In the genomic region with DNA sequence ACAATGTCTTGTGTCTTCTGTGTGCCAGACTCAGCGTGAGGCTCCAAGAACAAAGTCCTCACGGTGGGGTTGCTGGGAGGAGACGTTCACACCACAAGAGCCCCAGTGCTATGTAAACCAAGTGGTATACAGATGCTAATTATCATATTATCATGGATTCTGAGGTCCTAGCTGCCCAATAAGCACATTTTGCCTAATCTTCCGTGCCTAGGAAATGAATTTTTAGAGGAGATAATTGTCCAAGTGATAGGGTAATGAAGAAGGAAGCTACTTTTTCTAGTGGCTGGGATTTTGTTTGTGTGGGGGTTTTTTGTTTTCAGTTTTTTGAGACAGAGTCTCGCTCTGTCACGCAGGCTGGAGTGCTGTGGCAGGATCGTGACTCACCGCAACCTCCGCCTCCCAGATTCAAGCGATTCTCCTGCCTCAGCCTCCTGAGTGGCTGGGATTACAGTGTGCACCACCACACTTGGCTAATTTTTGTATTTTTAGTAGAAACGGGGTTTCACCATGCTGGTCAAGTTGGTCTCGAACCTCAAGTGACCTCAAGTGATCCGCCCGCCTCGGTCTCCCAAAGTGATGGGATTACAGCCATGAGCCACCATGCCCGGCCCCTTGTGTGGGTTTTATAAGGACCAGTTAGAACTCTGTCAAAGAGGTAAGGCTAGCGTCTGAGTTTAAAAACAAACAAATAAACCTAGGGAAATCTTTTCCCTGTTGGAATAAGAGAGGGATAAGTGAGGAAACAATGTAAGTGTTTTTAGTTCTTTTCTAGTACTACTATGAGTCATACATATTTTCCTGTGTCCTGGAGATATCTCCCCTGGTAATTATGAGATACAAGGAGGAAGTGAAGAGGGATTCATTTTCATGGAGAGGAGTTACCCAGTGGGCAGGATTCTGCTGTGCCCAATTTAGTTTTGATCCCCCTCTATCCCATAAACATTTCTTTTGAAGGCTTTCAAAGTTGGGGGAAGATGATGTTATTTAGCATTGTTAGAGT, we compare ENCODE assay signal across 12 cellular contexts. TPM values are rescaled to one million over a fixed set of nuclear protein-coding genes. Genes with fewer than 3 reads are reported as not detected.
DNase-seq lines count a peak whose midpoint lies in the region; ATAC-seq, FAIRE-seq and TF ChIP-seq lines count a peak whose summit lies in the region.
"Had no signal": no experiment of that assay in that cellular context is flagged by ENCODE, and none has a peak within 500 bp of the region (broad histone marks: within the 10 kb centered on the region; RNA-seq: fewer than 3 reads in every experiment).

No MANE protein-coding gene starts in this region.

- no peaks in the 10 kb centered on the region for H3K36me3 Mint-ChIP-seq in osteocyte (ENCODE audit: unreplicated experiment)

- no peaks in the 10 kb centered on the region for H3K9me3 Mint-ChIP-seq in osteocyte (ENCODE audit: unreplicated experiment)

- H3K9me3 ChIP-seq in HAP-1 = no peaks in the 10 kb centered on the region
- H3K9me3 ChIP-seq: thoracic aorta had no signal

- TF ChIP-seq CTCF in fibroblast of pulmonary artery (IDR thresholded peaks at IDR 0.05; ENCODE audit: low read length, missing control alignments) (no peak), osteocyte (IDR thresholded peaks at IDR 0.05) (no peak)

- H3K27me3 Mint-ChIP-seq in osteocyte (ENCODE audit: unreplicated experiment) = no peaks in the 10 kb centered on the region

- H3K36me3 ChIP-seq in HAP-1 (replicated peaks) = no peaks in the 10 kb centered on the region
- H3K36me3 ChIP-seq: thoracic aorta had no signal

- ATAC-seq in GM19328 (IDR thresholded peaks at IDR 0.05; ENCODE audit: unreplicated experiment) (no peak), GM18861 (IDR thresholded peaks at IDR 0.05; ENCODE audit: unreplicated experiment) (no peak)
- ATAC-seq: left ventricle myocardium superior, T-helper 17 cell had no signal

- H3K4me3 Mint-ChIP-seq in osteocyte (ENCODE audit: unreplicated experiment) = no peak overlapping the region
- H3K4me3 Mint-ChIP-seq: T-helper 17 cell had no signal

- peaks cover 22% of the 10 kb centered on the region for H3K4me1 ChIP-seq in HAP-1

- FAIRE-seq in RCC 7860 (lab: Jason Lieb, UNC) = peak; percentile 74
- FAIRE-seq: GM18507 had no signal

- in situ Hi-C loops in HAP-1 (cut with MboI; ENCODE audit: low sequenced_read_pairs) = no loop called here

- DNase-seq in HAP-1 (ENCODE audit: low spot score in 2 of 2) (peak; percentile 89 to 99), RCC 7860 (ENCODE audit: low spot score) (peak; percentile 70), fibroblast of pulmonary artery (ENCODE audit: low read depth) (peak; percentile 58), osteocyte (ENCODE audit: extremely low spot score, unreplicated experiment) (no peak), DMS114 treated with DMSO at 0.1 percent for 48 hours (lab: John Stamatoyannopoulos, UW; ENCODE audit: unreplicated experiment) (no peak), DMS79 treated with DMSO at 0.1 percent for 48 hours (lab: John Stamatoyannopoulos, UW) (no peak)
- DNase-seq: left ventricle myocardium superior, T-helper 17 cell had no signal

- H3K4me1 Mint-ChIP-seq in osteocyte (ENCODE audit: unreplicated experiment) = peaks cover 63% of the 10 kb centered on the region

- peak overlapping the region; percentile 91 for H3K27ac Mint-ChIP-seq in osteocyte (ENCODE audit: unreplicated experiment)
- H3K27ac Mint-ChIP-seq: T-helper 17 cell had no signal

- no peaks in the 10 kb centered on the region for H3K27me3 ChIP-seq in HAP-1 (ENCODE audit: low read depth)

- H3K4me3 ChIP-seq in HAP-1 = peak overlapping the region; percentile 2; the same call in 1 of the 2 replicates
- H3K4me3 ChIP-seq in fibroblast of pulmonary artery (replicated peaks; ENCODE audit: low read depth, low read length) = no peak overlapping the region
- H3K4me3 ChIP-seq: thoracic aorta had no signal

RNA-seq across cellular contexts. Expression of a gene that starts 9.5 kb away (rescaled TPM):
- total RNA-seq in osteocyte = 53.6 and 55.8 TPM in 2 replicates

Comparison
In these comparisons a context has a peak if more than half of its experiments do, and no peak if none do; other contexts are left out.
1. DNase-seq: peak in HAP-1 (2 of 2), RCC 7860 (single experiment) and fibroblast of pulmonary artery (single experiment); none in osteocyte (single experiment), DMS114 treated with DMSO at 0.1 percent for 48 hours (single experiment) and DMS79 treated with DMSO at 0.1 percent for 48 hours (single experiment).